9 cellular contexts compared by ENCODE assay signal in genomic region chr13:94656766-94657165, GRCh38. TPM values are rescaled to one million over a fixed set of nuclear protein-coding genes. Genes with fewer than 3 reads are reported as not detected.
A peak's percentile ranks its signal among the peaks of the same experiment; 100 is the strongest.
DNase-seq lines count a peak whose midpoint lies in the region; ATAC-seq lines count a peak whose summit lies in the region.
"Had no signal": no experiment of that assay in that cellular context is flagged by ENCODE, and none has a peak within 500 bp of the region (broad histone marks: within the 10 kb centered on the region; RNA-seq: fewer than 3 reads in every experiment).

No MANE protein-coding gene starts in this region.

- no peak overlapping the region for H3K27ac Mint-ChIP-seq in activated CD4-positive, alpha-beta T cell treated with anti-CD3 and anti-CD28 coated beads, Interleukin-2, amount 10 ng/mL, durations not matched to agents 7 days and 5 days
- no peak overlapping the region for H3K27ac Mint-ChIP-seq in activated CD4-positive, alpha-beta memory T cell treated with anti-CD3 and anti-CD28 coated beads, Interleukin-2, amount 10 ng/mL, durations not matched to agents 7 days and 5 days
- H3K27ac Mint-ChIP-seq: CD4-positive, CD25-positive, alpha-beta regulatory T cell had no signal

- H3K27me3 Mint-ChIP-seq in activated CD4-positive, alpha-beta T cell treated with anti-CD3 and anti-CD28 coated beads, Interleukin-2, amount 10 ng/mL, durations not matched to agents 7 days and 5 days, result peaks cover 9% of the 10 kb centered on the region
- peaks cover 11% of the 10 kb centered on the region for H3K27me3 Mint-ChIP-seq in activated CD4-positive, alpha-beta memory T cell treated with anti-CD3 and anti-CD28 coated beads, Interleukin-2, amount 10 ng/mL, durations not matched to agents 7 days and 5 days

- POLR2A ChIA-PET in activated CD4-positive, alpha-beta T cell treated with anti-CD3 and anti-CD28 coated beads, Interleukin-2, amount 10 ng/mL, durations not matched to agents 7 days and 5 days (lab: Charles Lee), result no interaction called here
- POLR2A ChIA-PET in activated CD4-positive, alpha-beta memory T cell treated with anti-CD3 and anti-CD28 coated beads, Interleukin-2, amount 10 ng/mL, durations not matched to agents 7 days and 5 days (lab: Charles Lee), result no interaction called here

- no peak overlapping the region for H3K4me3 Mint-ChIP-seq in activated CD4-positive, alpha-beta T cell treated with anti-CD3 and anti-CD28 coated beads, Interleukin-2, amount 10 ng/mL, durations not matched to agents 7 days and 5 days
- no peak overlapping the region for H3K4me3 Mint-ChIP-seq in activated CD4-positive, alpha-beta memory T cell treated with anti-CD3 and anti-CD28 coated beads, Interleukin-2, amount 10 ng/mL, durations not matched to agents 7 days and 5 days
- H3K4me3 Mint-ChIP-seq: CD4-positive, CD25-positive, alpha-beta regulatory T cell had no signal

- CTCF ChIA-PET in activated CD4-positive, alpha-beta T cell treated with anti-CD3 and anti-CD28 coated beads, Interleukin-2, amount 10 ng/mL, durations not matched to agents 7 days and 5 days (lab: Charles Lee), result interaction anchor here (0.6 to 1.3 kb wide), 2 partner anchors 18 to 231 kb away, joined by 3 read pairs; no protein-coding TSS in a partner anchor
- CTCF ChIA-PET in activated CD4-positive, alpha-beta memory T cell treated with anti-CD3 and anti-CD28 coated beads, Interleukin-2, amount 10 ng/mL, durations not matched to agents 7 days and 5 days (lab: Charles Lee), result interaction anchor here (1.2 kb wide), 1 partner anchor 747 kb away, joined by 6 read pairs; no protein-coding TSS in a partner anchor

- intact Hi-C loops in left colon (cut with DNase I, micrococcal nuclease), result no loop called here

- ATAC-seq in HG02938 (IDR thresholded peaks at IDR 0.05; ENCODE audit: unreplicated experiment), result peak; percentile 80
- no peak for ATAC-seq in left colon

- peak; percentile 31 to 45 for DNase-seq in activated CD4-positive, alpha-beta T cell treated with anti-CD3 and anti-CD28 coated beads, Interleukin-2, amount 50 U/mL, for 48 hours
- no peak for DNase-seq in activated CD4-positive, alpha-beta T cell treated with anti-CD3 and anti-CD28 coated beads, Interleukin-2, amount 10 ng/mL, durations not matched to agents 7 days and 5 days
- peak; percentile 19 for DNase-seq in activated CD4-positive, alpha-beta memory T cell treated with anti-CD3 and anti-CD28 coated beads, Interleukin-2, amount 10 ng/mL, durations not matched to agents 7 days and 5 days
- peak; percentile 53 for DNase-seq in stimulated activated CD4-positive, alpha-beta T cell treated with anti-CD3 and anti-CD28 coated beads, Interleukin-15, amount 100 ng/mL, for 24 hours
- no peak for DNase-seq in SHP77 (lab: John Stamatoyannopoulos, UW)
- no peak for DNase-seq in left colon
- no peak for DNase-seq in SKM-1 (lab: John Stamatoyannopoulos, UW; ENCODE audit: unreplicated experiment)

- no peaks in the 10 kb centered on the region for H3K9me3 Mint-ChIP-seq in activated CD4-positive, alpha-beta T cell treated with anti-CD3 and anti-CD28 coated beads, Interleukin-2, amount 10 ng/mL, durations not matched to agents 7 days and 5 days
- no peaks in the 10 kb centered on the region for H3K9me3 Mint-ChIP-seq in activated CD4-positive, alpha-beta memory T cell treated with anti-CD3 and anti-CD28 coated beads, Interleukin-2, amount 10 ng/mL, durations not matched to agents 7 days and 5 days
- H3K9me3 Mint-ChIP-seq: CD4-positive, CD25-positive, alpha-beta regulatory T cell had no signal

- peaks cover 6% of the 10 kb centered on the region for H3K4me1 Mint-ChIP-seq in activated CD4-positive, alpha-beta T cell treated with anti-CD3 and anti-CD28 coated beads, Interleukin-2, amount 10 ng/mL, durations not matched to agents 7 days and 5 days
- H3K4me1 Mint-ChIP-seq in activated CD4-positive, alpha-beta memory T cell treated with anti-CD3 and anti-CD28 coated beads, Interleukin-2, amount 10 ng/mL, durations not matched to agents 7 days and 5 days, result peaks cover 17% of the 10 kb centered on the region
- H3K4me1 Mint-ChIP-seq: CD4-positive, CD25-positive, alpha-beta regulatory T cell had no signal

- H3K36me3 Mint-ChIP-seq in activated CD4-positive, alpha-beta T cell treated with anti-CD3 and anti-CD28 coated beads, Interleukin-2, amount 10 ng/mL, durations not matched to agents 7 days and 5 days (ENCODE audit: low read depth), result no peaks in the 10 kb centered on the region
- no peaks in the 10 kb centered on the region for H3K36me3 Mint-ChIP-seq in activated CD4-positive, alpha-beta memory T cell treated with anti-CD3 and anti-CD28 coated beads, Interleukin-2, amount 10 ng/mL, durations not matched to agents 7 days and 5 days (ENCODE audit: low read depth)
- H3K36me3 Mint-ChIP-seq: CD4-positive, CD25-positive, alpha-beta regulatory T cell had no signal

RNA-seq across cellular contexts. Expression of gene GPR180, which starts 55.1 kb away (rescaled TPM):
- total RNA-seq in activated CD4-positive, alpha-beta T cell treated with anti-CD3 and anti-CD28 coated beads, Interleukin-2, amount 10 ng/mL, durations not matched to agents 7 days and 5 days, result 1 to 10 TPM; 6.2 to 6.8 TPM
- total RNA-seq in activated CD4-positive, alpha-beta memory T cell treated with anti-CD3 and anti-CD28 coated beads, Interleukin-2, amount 10 ng/mL, durations not matched to agents 7 days and 5 days, result 1 to 10 TPM; 7.8 to 8.0 TPM
- 1 to 10 TPM; 3.4 to 3.7 TPM for total RNA-seq in left colon

RNA-seq across cellular contexts. Expression of gene SOX21, which starts 55.6 kb away (rescaled TPM):
- not detected for total RNA-seq in activated CD4-positive, alpha-beta T cell treated with anti-CD3 and anti-CD28 coated beads, Interleukin-2, amount 10 ng/mL, durations not matched to agents 7 days and 5 days
- total RNA-seq in activated CD4-positive, alpha-beta memory T cell treated with anti-CD3 and anti-CD28 coated beads, Interleukin-2, amount 10 ng/mL, durations not matched to agents 7 days and 5 days, result not detected
- not detected for total RNA-seq in left colon
- total RNA-seq: CD4-positive, CD25-positive, alpha-beta regulatory T cell had no signal

Comparison
In these comparisons a context has a peak if more than half of its experiments do, and no peak if none do; other contexts are left out.
1. DNase-seq: peak in activated CD4-positive, alpha-beta T cell treated with anti-CD3 and anti-CD28 coated beads, Interleukin-2, amount 50 U/mL, for 48 hours (2 of 2), activated CD4-positive, alpha-beta memory T cell treated with anti-CD3 and anti-CD28 coated beads, Interleukin-2, amount 10 ng/mL, durations not matched to agents 7 days and 5 days (single experiment) and stimulated activated CD4-positive, alpha-beta T cell treated with anti-CD3 and anti-CD28 coated beads, Interleukin-15, amount 100 ng/mL, for 24 hours (single experiment); none in activated CD4-positive, alpha-beta T cell treated with anti-CD3 and anti-CD28 coated beads, Interleukin-2, amount 10 ng/mL, durations not matched to agents 7 days and 5 days (single experiment), SHP77 (0 of 2), left colon (0 of 2) and SKM-1 (single experiment).